ENCODE assay signal across 13 cellular contexts in genomic region chr16:81140930-81141780, GRCh38. TPM values are rescaled to one million over a fixed set of nuclear protein-coding genes. Genes with fewer than 3 reads are reported as not detected.
DNase-seq lines count a peak whose midpoint lies in the region; ATAC-seq and TF ChIP-seq lines count a peak whose summit lies in the region.
"Had no signal": no experiment of that assay in that cellular context is flagged by ENCODE, and none has a peak within 500 bp of the region (broad histone marks: within the 10 kb centered on the region; RNA-seq: fewer than 3 reads in every experiment).

No MANE protein-coding gene starts in this region.

- H3K27ac ChIP-seq in KMS-11, result no peak overlapping the region

- H2AFZ ChIP-seq in KMS-11 (ENCODE audit: low read depth), result no peak overlapping the region

- CTCF ChIA-PET in activated CD8-positive, alpha-beta T cell treated with anti-CD3 and anti-CD28 coated beads for 36 hours (lab: Charles Lee), result interaction anchor here (0.9 to 1.6 kb wide), 3 partner anchors 10 to 116 kb away, joined by 3 to 5 read pairs (median 3); no protein-coding TSS in a partner anchor
- CTCF ChIA-PET in activated CD8-positive, alpha-beta T cell treated with anti-CD3 and anti-CD28 coated beads, Interleukin-2, amount 10 ng/mL, durations not matched to agents 7 days and 5 days (lab: Charles Lee), result no interaction called here

- H3K27me3 Mint-ChIP-seq in activated CD8-positive, alpha-beta T cell treated with anti-CD3 and anti-CD28 coated beads for 36 hours, result no peaks in the 10 kb centered on the region
- peaks cover under 1% of the 10 kb centered on the region for H3K27me3 Mint-ChIP-seq in activated CD8-positive, alpha-beta T cell treated with anti-CD3 and anti-CD28 coated beads, Interleukin-2, amount 10 ng/mL, durations not matched to agents 7 days and 5 days (ENCODE audit: low read depth)

- POLR2A ChIA-PET in activated CD8-positive, alpha-beta T cell treated with anti-CD3 and anti-CD28 coated beads for 36 hours (lab: Charles Lee), result no interaction called here
- POLR2A ChIA-PET in activated CD8-positive, alpha-beta T cell treated with anti-CD3 and anti-CD28 coated beads, Interleukin-2, amount 10 ng/mL, durations not matched to agents 7 days and 5 days (lab: Charles Lee), result no interaction called here

- H4K20me1 ChIP-seq in KMS-11 (ENCODE audit: insufficient read depth), result no peaks in the 10 kb centered on the region
- H4K20me1 ChIP-seq: BLaER1 treated with 17β-estradiol and CSF1 and Interleukin-3, amounts not matched to agents 10 nM and 100 nM had no signal

- no peaks in the 10 kb centered on the region for H3K36me3 Mint-ChIP-seq in activated CD8-positive, alpha-beta T cell treated with anti-CD3 and anti-CD28 coated beads for 36 hours (ENCODE audit: low read depth)
- H3K36me3 Mint-ChIP-seq in activated CD8-positive, alpha-beta T cell treated with anti-CD3 and anti-CD28 coated beads, Interleukin-2, amount 10 ng/mL, durations not matched to agents 7 days and 5 days (ENCODE audit: low read depth), result no peaks in the 10 kb centered on the region

- no peaks in the 10 kb centered on the region for H3K4me1 Mint-ChIP-seq in activated CD8-positive, alpha-beta T cell treated with anti-CD3 and anti-CD28 coated beads for 36 hours (ENCODE audit: low read depth)
- H3K4me1 Mint-ChIP-seq in activated CD8-positive, alpha-beta T cell treated with anti-CD3 and anti-CD28 coated beads, Interleukin-2, amount 10 ng/mL, durations not matched to agents 7 days and 5 days (ENCODE audit: low read depth), result no peaks in the 10 kb centered on the region
- H3K4me1 Mint-ChIP-seq: activated CD4-positive, alpha-beta T cell treated with anti-CD3 and anti-CD28 coated beads, Interleukin-2, amount 10 ng/mL, durations not matched to agents 24 days and 14 days had no signal

- H3K4me3 ChIP-seq in KMS-11 (IDR thresholded peaks at IDR 0.05; ENCODE audit: insufficient read depth, low read depth, low read length) (no peak overlapping the region), choroid plexus epithelial cell (ENCODE audit: low read depth, low read length) (no peak overlapping the region), retinal pigment epithelial cell (ENCODE audit: low read length) (no peak overlapping the region)
- H3K4me3 ChIP-seq: BLaER1 treated with 17β-estradiol and CSF1 and Interleukin-3, amounts not matched to agents 10 nM and 100 nM; MG63 had no signal

- H3K9ac ChIP-seq in KMS-11, result no peak overlapping the region
- H3K9ac ChIP-seq: BLaER1 treated with 17β-estradiol and CSF1 and Interleukin-3, amounts not matched to agents 10 nM and 100 nM had no signal

- H3K27ac Mint-ChIP-seq in activated CD8-positive, alpha-beta T cell treated with anti-CD3 and anti-CD28 coated beads for 36 hours, result no peak overlapping the region
- H3K27ac Mint-ChIP-seq in activated CD8-positive, alpha-beta T cell treated with anti-CD3 and anti-CD28 coated beads, Interleukin-2, amount 10 ng/mL, durations not matched to agents 7 days and 5 days, result no peak overlapping the region
- H3K27ac Mint-ChIP-seq: activated CD4-positive, alpha-beta T cell treated with anti-CD3 and anti-CD28 coated beads, Interleukin-2, amount 10 ng/mL, durations not matched to agents 24 days and 14 days; stimulated activated naive CD8-positive, alpha-beta T cell treated with anti-CD3 and anti-CD28 coated beads, Interleukin-15, Interleukin-2, amounts not matched to agents 100 ng/mL and 50 ng/mL, for 24 hours had no signal

- H3K27me3 ChIP-seq in KMS-11 (ENCODE audit: insufficient read depth, low read depth), result no peaks in the 10 kb centered on the region
- H3K27me3 ChIP-seq: BLaER1 treated with 17β-estradiol and CSF1 and Interleukin-3, amounts not matched to agents 10 nM and 100 nM; MG63 had no signal

- no peaks in the 10 kb centered on the region for H3K36me3 ChIP-seq in KMS-11 (ENCODE audit: insufficient read depth)
- H3K36me3 ChIP-seq: BLaER1 treated with 17β-estradiol and CSF1 and Interleukin-3, amounts not matched to agents 10 nM and 100 nM; MG63 had no signal

- H3K4me2 ChIP-seq in KMS-11, result no peak overlapping the region
- H3K4me2 ChIP-seq: BLaER1 treated with 17β-estradiol and CSF1 and Interleukin-3, amounts not matched to agents 10 nM and 100 nM had no signal

- no peaks in the 10 kb centered on the region for H3K79me2 ChIP-seq in KMS-11 (ENCODE audit: insufficient read depth, low read depth)

- TF ChIP-seq CTCF in activated CD8-positive, alpha-beta T cell treated with anti-CD3 and anti-CD28 coated beads for 36 hours (IDR thresholded peaks at IDR 0.05), result peak; percentile 40
- TF ChIP-seq CTCF in KMS-11 (conservative IDR thresholded peaks at IDR 0.05; ENCODE audit: low read depth, low read length) (peak; percentile 34; the same call in 1 of the 2 replicates), choroid plexus epithelial cell (conservative IDR thresholded peaks at IDR 0.05; ENCODE audit: low read depth, low read length) (peak; percentile 44), retinal pigment epithelial cell (conservative IDR thresholded peaks at IDR 0.05; ENCODE audit: low read depth, low read length) (peak; percentile 35)

- peak; percentile 45 for ATAC-seq in activated CD8-positive, alpha-beta T cell treated with anti-CD3 and anti-CD28 coated beads for 36 hours
- no peak for ATAC-seq in activated CD8-positive, alpha-beta T cell treated with anti-CD3 and anti-CD28 coated beads, Interleukin-2, amount 10 ng/mL, durations not matched to agents 7 days and 5 days
- ATAC-seq in GM19463 (IDR thresholded peaks at IDR 0.05; ENCODE audit: unreplicated experiment) (no peak), HG03439 (IDR thresholded peaks at IDR 0.05; ENCODE audit: unreplicated experiment) (no peak)

- H3K9me3 Mint-ChIP-seq in activated CD8-positive, alpha-beta T cell treated with anti-CD3 and anti-CD28 coated beads for 36 hours, result no peaks in the 10 kb centered on the region
- H3K9me3 Mint-ChIP-seq in activated CD8-positive, alpha-beta T cell treated with anti-CD3 and anti-CD28 coated beads, Interleukin-2, amount 10 ng/mL, durations not matched to agents 7 days and 5 days (ENCODE audit: insufficient read depth), result no peaks in the 10 kb centered on the region
- H3K9me3 Mint-ChIP-seq: activated CD4-positive, alpha-beta T cell treated with anti-CD3 and anti-CD28 coated beads, Interleukin-2, amount 10 ng/mL, durations not matched to agents 24 days and 14 days; stimulated activated naive CD8-positive, alpha-beta T cell treated with anti-CD3 and anti-CD28 coated beads, Interleukin-15, Interleukin-2, amounts not matched to agents 100 ng/mL and 50 ng/mL, for 24 hours had no signal

- H3K4me1 ChIP-seq in KMS-11 (ENCODE audit: low read depth, poor library complexity, severe bottlenecking), result no peaks in the 10 kb centered on the region
- H3K4me1 ChIP-seq: BLaER1 treated with 17β-estradiol and CSF1 and Interleukin-3, amounts not matched to agents 10 nM and 100 nM had no signal

- H3K4me3 Mint-ChIP-seq in activated CD8-positive, alpha-beta T cell treated with anti-CD3 and anti-CD28 coated beads for 36 hours, result no peak overlapping the region
- no peak overlapping the region for H3K4me3 Mint-ChIP-seq in activated CD8-positive, alpha-beta T cell treated with anti-CD3 and anti-CD28 coated beads, Interleukin-2, amount 10 ng/mL, durations not matched to agents 7 days and 5 days
- H3K4me3 Mint-ChIP-seq: activated CD4-positive, alpha-beta T cell treated with anti-CD3 and anti-CD28 coated beads, Interleukin-2, amount 10 ng/mL, durations not matched to agents 24 days and 14 days; stimulated activated naive CD8-positive, alpha-beta T cell treated with anti-CD3 and anti-CD28 coated beads, Interleukin-15, Interleukin-2, amounts not matched to agents 100 ng/mL and 50 ng/mL, for 24 hours had no signal

- peak; percentile 35 for DNase-seq in activated CD8-positive, alpha-beta T cell treated with anti-CD3 and anti-CD28 coated beads for 36 hours
- no peak for DNase-seq in activated CD8-positive, alpha-beta T cell treated with anti-CD3 and anti-CD28 coated beads, Interleukin-2, amount 10 ng/mL, durations not matched to agents 7 days and 5 days
- DNase-seq in choroid plexus epithelial cell (ENCODE audit: low read depth), result peak; percentile 11
- no peak for DNase-seq in retinal pigment epithelial cell (ENCODE audit: low read depth)
- DNase-seq in NCI-H69 (lab: John Stamatoyannopoulos, UW), result no peak
- DNase-seq: activated CD4-positive, alpha-beta T cell treated with anti-CD3 and anti-CD28 coated beads, Interleukin-2, amount 10 ng/mL, durations not matched to agents 24 days and 14 days; anterior cingulate cortex; MG63 had no signal

- intact Hi-C loops in activated CD8-positive, alpha-beta T cell treated with anti-CD3 and anti-CD28 coated beads for 36 hours (cut with micrococcal nuclease), result no loop called here

RNA-seq across cellular contexts. Expression of gene GCSH, which starts 45.0 kb away (rescaled TPM):
- 10 to 100 TPM; 21.0 to 25.3 TPM for total RNA-seq in activated CD8-positive, alpha-beta T cell treated with anti-CD3 and anti-CD28 coated beads for 36 hours
- 10 to 100 TPM; 10.1 to 13.9 TPM for total RNA-seq in activated CD8-positive, alpha-beta T cell treated with anti-CD3 and anti-CD28 coated beads, Interleukin-2, amount 10 ng/mL, durations not matched to agents 7 days and 5 days

Comparison
In these comparisons a context has a peak if more than half of its experiments do, and no peak if none do; other contexts are left out.
1. DNase-seq: peak in activated CD8-positive, alpha-beta T cell treated with anti-CD3 and anti-CD28 coated beads for 36 hours (single experiment) and choroid plexus epithelial cell (single experiment); none in activated CD8-positive, alpha-beta T cell treated with anti-CD3 and anti-CD28 coated beads, Interleukin-2, amount 10 ng/mL, durations not matched to agents 7 days and 5 days (single experiment), retinal pigment epithelial cell (single experiment) and NCI-H69 (single experiment).
2. Peak in every context shown above with its lines, with median percentiles within 50 percentile points of each other: CTCF ChIP-seq.